In the genomic region with DNA sequence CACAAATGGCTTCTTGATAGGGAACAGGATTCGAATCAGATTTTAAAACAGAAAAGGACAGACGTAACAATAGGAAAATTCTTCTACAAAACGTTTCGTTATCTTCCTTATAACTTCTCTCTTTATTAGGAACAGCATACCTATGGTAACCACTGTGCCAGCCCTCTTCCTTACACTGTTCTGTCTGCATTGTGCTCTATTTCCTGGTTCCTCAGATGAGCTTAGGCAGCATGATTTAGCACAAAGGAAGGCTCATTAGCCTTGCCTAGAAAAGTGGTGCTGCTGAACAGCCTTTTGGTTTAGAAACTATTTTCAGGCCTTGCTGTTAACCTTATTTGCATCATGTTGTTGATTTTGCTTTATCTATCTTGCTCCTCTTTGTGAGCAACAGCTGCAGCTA, we compare ENCODE assay signal across 27 cellular contexts.
DNase-seq lines count a peak whose midpoint lies in the region; ATAC-seq, FAIRE-seq and TF ChIP-seq lines count a peak whose summit lies in the region.
"Had no signal": no experiment of that assay in that cellular context is flagged by ENCODE, and none has a peak within 500 bp of the region (broad histone marks: within the 10 kb centered on the region; RNA-seq: fewer than 3 reads in every experiment).

No MANE protein-coding gene starts in this region.

- no peaks in the 10 kb centered on the region for H3K79me2 ChIP-seq in astrocyte (ENCODE audit: insufficient read depth, low read length)
- H3K79me2 ChIP-seq: parathyroid adenoma had no signal

- DNase-seq in NCI-H345 (lab: John Stamatoyannopoulos, UW) (peak; percentile 76), astrocyte (ENCODE audit: low read depth) (no peak), neuronal stem cell (ENCODE audit: low spot score) (peak; percentile 2)
- DNase-seq: activated CD4-positive, alpha-beta T cell treated with anti-CD3 and anti-CD28 coated beads for 4 hours; activated effector memory CD4-positive, alpha-beta T cell treated with anti-CD3 and anti-CD28 coated beads, Interleukin-2, amount 50 U/mL, for 16 hours; C1 segment of cervical spinal cord; Calu3; effector CD4-positive, alpha-beta T cell; hippocampal formation; immature natural killer cell; left colon; MV-4-11; NCI-H1694; NCI-H69; small intestine; stimulated activated naive CD4-positive, alpha-beta T cell; SW 1271; upper lobe of right lung had no signal

- H3K4me2 ChIP-seq in astrocyte (ENCODE audit: low read length) (no peak overlapping the region), neuronal stem cell (ENCODE audit: insufficient read depth, low read length, poor library complexity, severe bottlenecking) (no peak overlapping the region)

- H3K4me3 Mint-ChIP-seq in astrocyte (ENCODE audit: unreplicated experiment): no peak overlapping the region
- H3K4me3 Mint-ChIP-seq: activated naive CD8-positive, alpha-beta T cell; immature natural killer cell had no signal

- no peak overlapping the region for H3K18ac ChIP-seq in neuronal stem cell (ENCODE audit: low read length)

- no peaks in the 10 kb centered on the region for H3K36me3 ChIP-seq in astrocyte (ENCODE audit: insufficient read depth, low read length)
- no peaks in the 10 kb centered on the region for H3K36me3 ChIP-seq in neuronal stem cell (replicated peaks in 1 of 2; ENCODE audit: control insufficient read depth in 2 of 2, insufficient read depth in 2 of 2, low read length in 2 of 2)
- H3K36me3 ChIP-seq: HAP-1, upper lobe of right lung had no signal

- no peak overlapping the region for H2BK12ac ChIP-seq in neuronal stem cell (ENCODE audit: low read length)

- H3K27me3 ChIP-seq in astrocyte (ENCODE audit: insufficient read depth, low read length) (no peaks in the 10 kb centered on the region), neuronal stem cell (ENCODE audit: control insufficient read depth in 3 of 3, insufficient read depth in 3 of 3, low read depth in 1 of 3, low read length in 3 of 3) (no peaks in the 10 kb centered on the region)
- H3K27me3 ChIP-seq: upper lobe of right lung had no signal

- H3K9ac ChIP-seq in astrocyte (ENCODE audit: low read length) (no peak overlapping the region), neuronal stem cell (ENCODE audit: low read depth, low read length, poor library complexity) (no peak overlapping the region)
- H3K9ac ChIP-seq: parathyroid adenoma had no signal

- H2AFZ ChIP-seq in astrocyte (ENCODE audit: low read depth, low read length): no peak overlapping the region
- peak overlapping the region; percentile 20 for H2AFZ ChIP-seq in neuronal stem cell (ENCODE audit: low read length)
- H2AFZ ChIP-seq: parathyroid adenoma had no signal

- no peak overlapping the region for H2AK5ac ChIP-seq in neuronal stem cell (ENCODE audit: low read depth, low read length)

- no peak overlapping the region for H3K23ac ChIP-seq in neuronal stem cell (ENCODE audit: low read depth, low read length, poor library complexity)

- no peak overlapping the region for H2BK5ac ChIP-seq in neuronal stem cell (ENCODE audit: low read length)

- no peak overlapping the region for H3K4me3 ChIP-seq in astrocyte (ENCODE audit: insufficient read depth, low read depth, low read length)
- H3K4me3 ChIP-seq in neuronal stem cell (ENCODE audit: low read length in 2 of 2): no peak overlapping the region
- H3K4me3 ChIP-seq: HAP-1, upper lobe of right lung had no signal

- no peak overlapping the region for H2BK120ac ChIP-seq in neuronal stem cell (ENCODE audit: low read depth, low read length)

- no peak overlapping the region for H4K8ac ChIP-seq in neuronal stem cell (ENCODE audit: low read depth, low read length)

- ATAC-seq in GM19324 (IDR thresholded peaks at IDR 0.05; ENCODE audit: low FRiP score, unreplicated experiment): peak; percentile 77
- no peak for ATAC-seq in GM18520 (IDR thresholded peaks at IDR 0.05; ENCODE audit: unreplicated experiment)
- no peak for ATAC-seq in HG03565 (IDR thresholded peaks at IDR 0.05; ENCODE audit: unreplicated experiment)
- ATAC-seq in HG02759 (IDR thresholded peaks at IDR 0.05; ENCODE audit: unreplicated experiment): no peak
- ATAC-seq: HepG2, left colon, upper lobe of right lung had no signal

- peak; percentile 90 for FAIRE-seq in astrocyte (lab: Jason Lieb, UNC)
- FAIRE-seq: HepG2, RCC 7860, small intestine had no signal

- no peak overlapping the region for H4K91ac ChIP-seq in neuronal stem cell (ENCODE audit: low read depth, low read length, poor library complexity)

- H3K27ac Mint-ChIP-seq in astrocyte (ENCODE audit: unreplicated experiment): no peak overlapping the region
- H3K27ac Mint-ChIP-seq: activated naive CD8-positive, alpha-beta T cell; immature natural killer cell had no signal

- no peaks in the 10 kb centered on the region for H4K20me1 ChIP-seq in astrocyte (ENCODE audit: insufficient read depth, low read length)

- no peaks in the 10 kb centered on the region for H3K4me1 ChIP-seq in astrocyte (ENCODE audit: insufficient read depth, low read length)
- no peaks in the 10 kb centered on the region for H3K4me1 ChIP-seq in neuronal stem cell (ENCODE audit: control insufficient read depth in 2 of 2, insufficient read depth in 1 of 2, low read depth in 1 of 2, low read length in 2 of 2)
- H3K4me1 ChIP-seq: HAP-1, parathyroid adenoma, upper lobe of right lung had no signal

- no CpG with 5 or more reads among the region's 4 CpGs for WGBS in neuronal stem cell (ENCODE audit: extremely low coverage in 2 of 2, insufficient read length in 2 of 2, insufficient replicate concordance in 1 of 2), 2 donors

- H3K4me1 Mint-ChIP-seq in astrocyte (ENCODE audit: low read depth, unreplicated experiment): no peaks in the 10 kb centered on the region
- H3K4me1 Mint-ChIP-seq: immature natural killer cell had no signal

- no peaks in the 10 kb centered on the region for H3K27me3 Mint-ChIP-seq in astrocyte (ENCODE audit: low read depth, unreplicated experiment)
- H3K27me3 Mint-ChIP-seq: activated naive CD8-positive, alpha-beta T cell had no signal

- H3K9me3 ChIP-seq in astrocyte (ENCODE audit: insufficient read depth, low read depth, low read length): no peaks in the 10 kb centered on the region
- no peaks in the 10 kb centered on the region for H3K9me3 ChIP-seq in neuronal stem cell (replicated peaks in 1 of 2; ENCODE audit: control insufficient read depth in 2 of 2, insufficient read depth in 1 of 2, low read depth in 1 of 2, low read length in 2 of 2)
- H3K9me3 ChIP-seq: HAP-1, upper lobe of right lung had no signal

- no peaks in the 10 kb centered on the region for H3K9me3 Mint-ChIP-seq in astrocyte (ENCODE audit: unreplicated experiment)

- H3K27ac ChIP-seq in astrocyte (ENCODE audit: low read depth, low read length) (no peak overlapping the region), neuronal stem cell (replicated peaks; ENCODE audit: low read length) (no peak overlapping the region)
- H3K27ac ChIP-seq: parathyroid adenoma, upper lobe of right lung had no signal

- TF ChIP-seq CTCF in astrocyte (IDR thresholded peaks at IDR 0.05; ENCODE audit: insufficient read depth, low read depth, low read length): no peak

- no peak overlapping the region for H3K14ac ChIP-seq in neuronal stem cell (ENCODE audit: low read length)

- H3K4ac ChIP-seq in neuronal stem cell (ENCODE audit: low read length): no peak overlapping the region

- no peaks in the 10 kb centered on the region for H3K79me1 ChIP-seq in neuronal stem cell (ENCODE audit: low read depth, low read length)

- no peak overlapping the region for H2BK15ac ChIP-seq in neuronal stem cell (ENCODE audit: low read length)

- no peaks in the 10 kb centered on the region for H3K36me3 Mint-ChIP-seq in astrocyte (ENCODE audit: low read depth, unreplicated experiment)
- H3K36me3 Mint-ChIP-seq: activated naive CD8-positive, alpha-beta T cell; immature natural killer cell had no signal
